8 cellular contexts compared by ENCODE assay signal in genomic region chr7:5594616-5595544, GRCh38. TPM values are rescaled to one million over a fixed set of nuclear protein-coding genes. Genes with fewer than 3 reads are reported as not detected.
DNase-seq lines count a peak whose midpoint lies in the region; ATAC-seq, FAIRE-seq and TF ChIP-seq lines count a peak whose summit lies in the region.

No MANE protein-coding gene starts in this region.

- peak; percentile 36 for ATAC-seq in Right ventricle myocardium superior (ENCODE audit: poor library complexity)

- intact Hi-C loops in Right ventricle myocardium superior (cut with DNase I) (no loop called here), cardiac septum (cut with DNase I) (no loop called here), colonic mucosa (cut with DNase I) (no loop called here)

- no peak for TF ChIP-seq CTCF in colonic mucosa (IDR thresholded peaks at IDR 0.05)

- FAIRE-seq in urothelium cell line (lab: Jason Lieb, UNC): no peak

- 0 to 4% methylated on average over 39 to 45 of the region's 54 CpGs for WGBS in mesodermal cell (ENCODE audit: insufficient coverage in 2 of 2), 2 experiments

- peaks cover 64% of the 10 kb centered on the region for H3K36me3 ChIP-seq in NT2/D1 (ENCODE audit: insufficient read depth, insufficient read length, low read length)
- no peaks in the 10 kb centered on the region for H3K36me3 ChIP-seq in colonic mucosa
- H3K36me3 ChIP-seq in mesodermal cell (ENCODE audit: control insufficient read depth, insufficient read depth, low read length): peaks cover 52% of the 10 kb centered on the region

- peak; percentile 54 for DNase-seq in Right ventricle myocardium superior
- no peak for DNase-seq in cardiac septum (ENCODE audit: low spot score)
- DNase-seq in NT2/D1 (ENCODE audit: low read depth, low spot score): no peak
- DNase-seq in colonic mucosa: no peak
- DNase-seq in urothelium cell line (ENCODE audit: low spot score): peak; percentile 60
- DNase-seq in T-helper 9 cell: no peak
- DNase-seq in 8988T: no peak

- H3K27me3 ChIP-seq in NT2/D1 (ENCODE audit: insufficient read depth, insufficient read length) (peaks cover 26% of the 10 kb centered on the region), colonic mucosa (peaks cover 39% of the 10 kb centered on the region)

- H3K4me3 ChIP-seq in NT2/D1 (ENCODE audit: insufficient read length, low read depth) (peak overlapping the region; percentile 98), colonic mucosa (peak overlapping the region; percentile 44), mesodermal cell (ENCODE audit: extremely low read depth, insufficient read depth, low read length, poor library complexity, severe bottlenecking) (peak overlapping the region; percentile 89)

- H3K4me1 ChIP-seq in NT2/D1 (ENCODE audit: insufficient read depth, insufficient read length) (peaks cover 48% of the 10 kb centered on the region), colonic mucosa (peaks cover 19% of the 10 kb centered on the region), mesodermal cell (ENCODE audit: control insufficient read depth, insufficient read depth, low read length, poor library complexity, severe bottlenecking) (peaks cover 44% of the 10 kb centered on the region)

- no peaks in the 10 kb centered on the region for H3K9me3 ChIP-seq in NT2/D1 (ENCODE audit: insufficient read depth, low read length)
- no peaks in the 10 kb centered on the region for H3K9me3 ChIP-seq in colonic mucosa
- no peaks in the 10 kb centered on the region for H3K9me3 ChIP-seq in mesodermal cell (ENCODE audit: control insufficient read depth, low read length)

- H3K27ac ChIP-seq in colonic mucosa (peak overlapping the region; percentile 67), mesodermal cell (ENCODE audit: low read depth, low read length, severe bottlenecking) (peak overlapping the region; percentile 86)

- H3K9ac ChIP-seq in NT2/D1 (ENCODE audit: insufficient read length, low read depth): peak overlapping the region; percentile 100
- peak overlapping the region; percentile 32 to 50 for H3K9ac ChIP-seq in colonic mucosa (ENCODE audit: low read depth in 2 of 2, low read length in 2 of 2)

RNA-seq across cellular contexts. Expression of gene FSCN1, which starts 2.3 kb away (rescaled TPM):
- total RNA-seq in Right ventricle myocardium superior (9.7 TPM), cardiac septum (32.2 TPM), colonic mucosa (10 to 100 TPM in 1 of 2 donors, 1 to 10 TPM in 1; 9.2 to 11.2 TPM)
- polyA plus RNA-seq in mesodermal cell (2013, experiment 1 of 2): 711 TPM
- polyA plus RNA-seq in mesodermal cell (2013, experiment 2 of 2): 587 TPM

Comparison
In these comparisons a context has a peak if more than half of its experiments do, and no peak if none do; other contexts are left out.
1. DNase-seq: peak in Right ventricle myocardium superior (single experiment) and urothelium cell line (single experiment); none in cardiac septum (single experiment), NT2/D1 (single experiment), colonic mucosa (single experiment), T-helper 9 cell (single experiment) and 8988T (single experiment).
2. H3K4me3 ChIP-seq: peak in every context shown above with its lines; median percentile 98 in NT2/D1; 89 in mesodermal cell; 44 in colonic mucosa.